2 cellular contexts compared by ENCODE assay signal in the genomic region with DNA sequence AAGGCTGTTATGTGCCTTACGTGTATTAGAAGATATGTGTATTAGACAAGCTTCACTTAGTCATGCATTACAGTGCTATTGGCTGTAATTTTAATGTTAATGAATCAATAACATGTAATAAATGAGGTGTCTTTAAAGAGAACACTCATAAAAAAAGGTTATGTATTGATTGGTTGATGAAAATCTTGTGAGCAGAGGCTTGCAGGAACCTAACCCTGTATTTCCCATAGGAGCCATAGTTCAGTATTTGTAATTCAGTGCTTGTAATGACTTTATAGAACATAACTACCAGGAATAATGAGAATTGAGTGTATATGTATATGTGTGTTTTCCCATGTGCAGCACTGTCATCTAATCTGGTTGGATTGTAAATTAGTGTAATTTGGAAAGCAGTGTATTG.
A peak's percentile ranks its signal among the peaks of the same experiment; 100 is the strongest.
TF ChIP-seq lines count a peak whose summit lies in the region.

No MANE protein-coding gene starts in this region.

TF ChIP-seq in HEK293, 187 proteins besides CTCF, POLR2A, EP300 and RAD21:
- TF ChIP-seq SETDB1 (IDR thresholded peaks at IDR 0.05; ENCODE audit: insufficient read length, low read length) (peak; percentile 61), YY2 (tag by site-specific recombination; IDR thresholded peaks at IDR 0.05) (no peak), ZNF549 (tag by site-specific recombination; IDR thresholded peaks at IDR 0.05) (peak; percentile 31; the same call in 1 of the 2 replicates), ZNF555 (tag by site-specific recombination; conservative IDR thresholded peaks at IDR 0.05) (peak; percentile 75), SCRT1 (tag by site-specific recombination; IDR thresholded peaks at IDR 0.05; ENCODE audit: borderline replicate concordance) (no peak)

TF ChIP-seq in H1, 55 proteins besides CTCF, POLR2A, EP300 and RAD21:
- TF ChIP-seq GABPA (IDR thresholded peaks at IDR 0.05; ENCODE audit: borderline replicate concordance, insufficient read depth, low read length) (no peak), TAF1 (IDR thresholded peaks at IDR 0.05; ENCODE audit: low read depth, low read length) (no peak), TCF12 (IDR thresholded peaks at IDR 0.05; ENCODE audit: low read depth, low read length) (no peak), RNF2 (IDR thresholded peaks at IDR 0.05; ENCODE audit: borderline replicate concordance, low read depth, low read length, missing control alignments, poor library complexity, severe bottlenecking) (no peak), CTBP2 (IDR thresholded peaks at IDR 0.05; ENCODE audit: borderline replicate concordance, insufficient read depth, insufficient read length, low read length) (no peak), TEAD4 (IDR thresholded peaks at IDR 0.05; ENCODE audit: low read depth, low read length) (no peak), GTF2F1 (IDR thresholded peaks at IDR 0.05; ENCODE audit: borderline replicate concordance, low read depth, low read length) (no peak), CBX5 (IDR thresholded peaks at IDR 0.05; ENCODE audit: low read depth, low read length) (no peak), ZNF274 (IDR thresholded peaks at IDR 0.05; ENCODE audit: borderline replicate concordance, extremely low read depth, low read length) (no peak), SAP30 (IDR thresholded peaks at IDR 0.05; ENCODE audit: insufficient read depth, insufficient replicate concordance, low read length) (no peak), TAF7 (optimal IDR thresholded peaks at IDR 0.05; ENCODE audit: borderline replicate concordance, low read depth, low read length) (no peak), SUZ12 (IDR thresholded peaks at IDR 0.05; ENCODE audit: low read length) (no peak), RBBP5 (IDR thresholded peaks at IDR 0.05; ENCODE audit: borderline replicate concordance, low read depth, low read length) (no peak), POLR2AphosphoS5 (IDR thresholded peaks at IDR 0.05; ENCODE audit: low read depth, low read length) (no peak), SP4 (IDR thresholded peaks at IDR 0.05; ENCODE audit: low read length) (no peak), RXRA (IDR thresholded peaks at IDR 0.05; ENCODE audit: insufficient read depth, low read depth, low read length) (no peak), SP1 (IDR thresholded peaks at IDR 0.05; ENCODE audit: low read depth, low read length) (no peak), ASH2L (IDR thresholded peaks at IDR 0.05; ENCODE audit: low read length) (no peak)
